20 cellular contexts compared by ENCODE assay signal in the genomic region with DNA sequence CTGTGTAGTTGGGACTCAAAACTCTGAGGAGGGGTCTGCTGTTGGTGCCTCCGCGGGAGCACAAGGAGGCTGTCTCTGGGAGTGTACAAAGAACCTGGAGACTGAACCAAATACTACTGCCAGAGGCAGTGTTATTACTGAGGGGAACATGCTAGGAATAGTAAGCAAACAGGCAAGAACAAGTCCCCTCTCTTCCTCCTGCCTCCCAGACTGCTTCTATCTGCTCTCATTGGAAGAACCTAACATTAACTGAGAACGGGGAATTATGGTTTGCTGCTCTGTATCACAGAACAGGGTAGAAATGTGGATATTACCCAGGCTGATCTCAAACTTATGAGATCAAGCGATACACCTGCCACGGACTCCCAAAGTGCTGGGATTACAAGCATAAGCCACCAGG. TPM values are rescaled to one million over a fixed set of nuclear protein-coding genes. Genes with fewer than 3 reads are reported as not detected.
A peak's percentile ranks its signal among the peaks of the same experiment; 100 is the strongest.
DNase-seq lines count a peak whose midpoint lies in the region; ATAC-seq and TF ChIP-seq lines count a peak whose summit lies in the region.
"Had no signal": no experiment of that assay in that cellular context is flagged by ENCODE, and none has a peak within 500 bp of the region (broad histone marks: within the 10 kb centered on the region; RNA-seq: fewer than 3 reads in every experiment).

No MANE protein-coding gene starts in this region.

- intact Hi-C loops in esophagus squamous epithelium (cut with DNase I), result no loop called here
- intact Hi-C loops in prostate gland (cut with DNase I), result no loop called here

- POLR2A ChIA-PET in HEK293 (lab: Yijun Ruan, JAX), result interaction anchor here (1.2 kb wide), 1 partner anchor 14 kb away, joined by 3 read pairs; no protein-coding TSS in a partner anchor
- POLR2A ChIA-PET in activated CD4-positive, alpha-beta T cell treated with anti-CD3 and anti-CD28 coated beads, Interleukin-2, amount 10 ng/mL, durations not matched to agents 7 days and 5 days (lab: Charles Lee), result no interaction called here

- H3K4me1 ChIP-seq in HEK293 (ENCODE audit: control insufficient read depth, insufficient read depth, low read length), result no peaks in the 10 kb centered on the region
- H3K4me1 ChIP-seq in esophagus squamous epithelium, result peaks cover 4 to 30% (median 9%) of the 10 kb centered on the region in 3 donors
- no peaks in the 10 kb centered on the region for H3K4me1 ChIP-seq in prostate gland (replicated peaks)

- no peaks in the 10 kb centered on the region for H3K9me3 Mint-ChIP-seq in activated CD4-positive, alpha-beta T cell treated with anti-CD3 and anti-CD28 coated beads, Interleukin-2, amount 10 ng/mL, durations not matched to agents 7 days and 5 days
- H3K9me3 Mint-ChIP-seq: CD4-positive, alpha-beta memory T cell; IgD-negative memory B cell had no signal

- ATAC-seq in GM18858 (IDR thresholded peaks at IDR 0.05; ENCODE audit: unreplicated experiment), result no peak
- ATAC-seq: A549, GM12878 had no signal

- TF ChIP-seq CTCF in HEK293 (tag by site-specific recombination; IDR thresholded peaks at IDR 0.05) (no peak), VCaP (conservative IDR thresholded peaks at IDR 0.05) (no peak), esophagus squamous epithelium (IDR thresholded peaks at IDR 0.05) (no peak), prostate gland (IDR thresholded peaks at IDR 0.05) (no peak)

- H3K9me3 ChIP-seq in HEK293 (ENCODE audit: control insufficient read depth, insufficient read depth, low read depth, low read length) (no peaks in the 10 kb centered on the region), esophagus squamous epithelium (no peaks in the 10 kb centered on the region), prostate gland (no peaks in the 10 kb centered on the region)
- H3K9me3 ChIP-seq: A549, SK-N-SH had no signal

- CTCF ChIA-PET in HEK293 (lab: Yijun Ruan, JAX), result interaction anchor here (0.7 kb wide), 1 partner anchor 45 kb away, joined by 4 read pairs; no protein-coding TSS in a partner anchor
- CTCF ChIA-PET in activated CD4-positive, alpha-beta T cell treated with anti-CD3 and anti-CD28 coated beads, Interleukin-2, amount 10 ng/mL, durations not matched to agents 7 days and 5 days (lab: Charles Lee), result interaction anchor here (1.2 to 1.3 kb wide), 2 partner anchors 11 to 13 kb away, joined by 3 to 5 read pairs; no protein-coding TSS in a partner anchor

- H3K27ac ChIP-seq in HEK293 (ENCODE audit: extremely low read depth, low read depth, low read length) (no peak overlapping the region), VCaP (peak overlapping the region; percentile 66), esophagus squamous epithelium (peak overlapping the region in 3 of 4 donors; percentile 34 to 57 (median 50)), prostate gland (peak overlapping the region; percentile 63 to 79)
- H3K27ac ChIP-seq: HL-60 had no signal

- TF ChIP-seq POLR2A in esophagus squamous epithelium (IDR thresholded peaks at IDR 0.05) (no peak), prostate gland (IDR thresholded peaks at IDR 0.05) (no peak)

- peaks cover 6% of the 10 kb centered on the region for H3K4me1 Mint-ChIP-seq in activated CD4-positive, alpha-beta T cell treated with anti-CD3 and anti-CD28 coated beads, Interleukin-2, amount 10 ng/mL, durations not matched to agents 7 days and 5 days

- no peak overlapping the region for H3K27ac Mint-ChIP-seq in activated CD4-positive, alpha-beta T cell treated with anti-CD3 and anti-CD28 coated beads, Interleukin-2, amount 10 ng/mL, durations not matched to agents 7 days and 5 days

- no peaks in the 10 kb centered on the region for H3K36me3 Mint-ChIP-seq in activated CD4-positive, alpha-beta T cell treated with anti-CD3 and anti-CD28 coated beads, Interleukin-2, amount 10 ng/mL, durations not matched to agents 7 days and 5 days (ENCODE audit: low read depth)
- H3K36me3 Mint-ChIP-seq: IgD-negative memory B cell had no signal

- H3K27me3 ChIP-seq in esophagus squamous epithelium (no peaks in the 10 kb centered on the region), prostate gland (replicated peaks; ENCODE audit: insufficient read depth) (no peaks in the 10 kb centered on the region)

- H3K27me3 Mint-ChIP-seq in activated CD4-positive, alpha-beta T cell treated with anti-CD3 and anti-CD28 coated beads, Interleukin-2, amount 10 ng/mL, durations not matched to agents 7 days and 5 days, result no peaks in the 10 kb centered on the region
- H3K27me3 Mint-ChIP-seq: CD4-positive, alpha-beta memory T cell; IgD-negative memory B cell had no signal

- WGBS in esophagus squamous epithelium, 2 donors, result 40 to 74% methylated on average over 4 to 5 of the region's 5 CpGs
- WGBS in prostate gland, result 31% methylated on average over 5 of the region's 5 CpGs

- H3K36me3 ChIP-seq in HEK293 (ENCODE audit: control insufficient read depth in 2 of 2, insufficient read depth in 1 of 2, low read length in 2 of 2) (no peaks in the 10 kb centered on the region), esophagus squamous epithelium (no peaks in the 10 kb centered on the region), prostate gland (no peaks in the 10 kb centered on the region)

- DNase-seq in esophagus squamous epithelium (lab: John Stamatoyannopoulos, UW) (no peak), prostate gland (ENCODE audit: low spot score) (no peak), H4 (ENCODE audit: low spot score) (no peak)
- no peak for DNase-seq in activated CD4-positive, alpha-beta T cell treated with anti-CD3 and anti-CD28 coated beads, Interleukin-2, amount 10 ng/mL, durations not matched to agents 7 days and 5 days
- DNase-seq: CD4-positive, alpha-beta memory T cell; DMS53; EL; Kasumi-1; NCI-H1105 treated with DMSO at 0.1 percent for 48 hours; NCI-H1694 treated with DMSO at 0.1 percent for 48 hours; NK-92 treated with Interleukin-12 subunit alpha and Interleukin-12 subunit beta, amount 100 ng/mL, for 24 hours; SHP77; SK-N-SH had no signal

- H3K4me3 ChIP-seq in HEK293 (ENCODE audit: low read depth, low read length) (no peak overlapping the region), esophagus squamous epithelium (no peak overlapping the region), prostate gland (no peak overlapping the region)
- H3K4me3 ChIP-seq: A549, GM12878 had no signal

- no peak overlapping the region for H3K4me3 Mint-ChIP-seq in activated CD4-positive, alpha-beta T cell treated with anti-CD3 and anti-CD28 coated beads, Interleukin-2, amount 10 ng/mL, durations not matched to agents 7 days and 5 days
- H3K4me3 Mint-ChIP-seq: CD4-positive, alpha-beta memory T cell had no signal

TF ChIP-seq in HEK293, 187 proteins besides CTCF, POLR2A, EP300 and RAD21:
- TF ChIP-seq, protein P1, sequence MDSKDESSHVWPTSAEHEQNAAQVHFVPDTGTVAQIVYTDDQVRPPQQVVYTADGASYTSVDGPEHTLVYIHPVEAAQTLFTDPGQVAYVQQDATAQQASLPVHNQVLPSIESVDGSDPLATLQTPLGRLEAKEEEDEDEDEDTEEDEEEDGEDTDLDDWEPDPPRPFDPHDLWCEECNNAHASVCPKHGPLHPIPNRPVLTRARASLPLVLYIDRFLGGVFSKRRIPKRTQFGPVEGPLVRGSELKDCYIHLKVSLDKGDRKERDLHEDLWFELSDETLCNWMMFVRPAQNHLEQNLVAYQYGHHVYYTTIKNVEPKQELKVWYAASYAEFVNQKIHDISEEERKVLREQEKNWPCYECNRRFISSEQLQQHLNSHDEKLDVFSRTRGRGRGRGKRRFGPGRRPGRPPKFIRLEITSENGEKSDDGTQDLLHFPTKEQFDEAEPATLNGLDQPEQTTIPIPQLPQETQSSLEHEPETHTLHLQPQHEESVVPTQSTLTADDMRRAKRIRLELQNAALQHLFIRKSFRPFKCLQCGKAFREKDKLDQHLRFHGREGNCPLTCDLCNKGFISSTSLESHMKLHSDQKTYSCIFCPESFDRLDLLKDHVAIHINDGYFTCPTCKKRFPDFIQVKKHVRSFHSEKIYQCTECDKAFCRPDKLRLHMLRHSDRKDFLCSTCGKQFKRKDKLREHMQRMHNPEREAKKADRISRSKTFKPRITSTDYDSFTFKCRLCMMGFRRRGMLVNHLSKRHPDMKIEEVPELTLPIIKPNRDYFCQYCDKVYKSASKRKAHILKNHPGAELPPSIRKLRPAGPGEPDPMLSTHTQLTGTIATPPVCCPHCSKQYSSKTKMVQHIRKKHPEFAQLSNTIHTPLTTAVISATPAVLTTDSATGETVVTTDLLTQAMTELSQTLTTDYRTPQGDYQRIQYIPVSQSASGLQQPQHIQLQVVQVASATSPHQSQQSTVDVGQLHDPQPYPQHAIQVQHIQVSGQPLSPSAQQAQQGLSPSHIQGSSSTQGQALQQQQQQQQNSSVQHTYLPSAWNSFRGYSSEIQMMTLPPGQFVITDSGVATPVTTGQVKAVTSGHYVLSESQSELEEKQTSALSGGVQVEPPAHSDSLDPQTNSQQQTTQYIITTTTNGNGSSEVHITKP (tag by site-specific recombination; IDR thresholded peaks at IDR 0.05), result peak; percentile 73
- no peak for TF ChIP-seq ZNF544 (tag by site-specific recombination; IDR thresholded peaks at IDR 0.05)

RNA-seq across cellular contexts. Expression of a gene that starts 4.5 kb away (rescaled TPM):
- 10 to 100 TPM; 54.8 to 69.1 (median 68.4) TPM for total RNA-seq in esophagus squamous epithelium
- 10 to 100 TPM; 47.3 to 61.9 TPM for total RNA-seq in prostate gland
- total RNA-seq in activated CD4-positive, alpha-beta T cell treated with anti-CD3 and anti-CD28 coated beads, Interleukin-2, amount 10 ng/mL, durations not matched to agents 7 days and 5 days, result 10 to 100 TPM; 73.6 to 85.3 TPM
- total RNA-seq in H4 (2014; rRNA removed; shearing (Covaris generic)), result 28.4 and 34.0 TPM in 2 replicates

RNA-seq across cellular contexts. Expression of a gene that starts 14.7 kb away (rescaled TPM):
- total RNA-seq in esophagus squamous epithelium, result 10 to 100 TPM; 16.8 to 26.1 (median 23.0) TPM
- total RNA-seq in prostate gland, result 10 to 100 TPM; 22.6 to 53.3 TPM
- total RNA-seq in activated CD4-positive, alpha-beta T cell treated with anti-CD3 and anti-CD28 coated beads, Interleukin-2, amount 10 ng/mL, durations not matched to agents 7 days and 5 days, result 10 to 100 TPM; 38.1 to 41.8 TPM
- 12.8 and 19.7 TPM in 2 replicates for total RNA-seq in H4 (2014; rRNA removed; shearing (Covaris generic))

RNA-seq across cellular contexts. Expression of a gene that starts 57.1 kb away (rescaled TPM):
- total RNA-seq in esophagus squamous epithelium, result 1 to 10 TPM; 1.3 to 5.7 (median 3.7) TPM
- 1 to 10 TPM; 8.3 to 8.6 TPM for total RNA-seq in prostate gland
- total RNA-seq in activated CD4-positive, alpha-beta T cell treated with anti-CD3 and anti-CD28 coated beads, Interleukin-2, amount 10 ng/mL, durations not matched to agents 7 days and 5 days, result 1 to 10 TPM; 6.0 to 6.5 TPM
- 3.2 and 3.5 TPM in 2 replicates for total RNA-seq in H4 (2014; rRNA removed; shearing (Covaris generic))
